9 cellular contexts compared by ENCODE assay signal in genomic region chr10:17023386-17024298, GRCh38.
DNase-seq lines count a peak whose midpoint lies in the region; ATAC-seq and TF ChIP-seq lines count a peak whose summit lies in the region.
"Had no signal": no experiment of that assay in that cellular context is flagged by ENCODE, and none has a peak within 500 bp of the region (broad histone marks: within the 10 kb centered on the region; RNA-seq: fewer than 3 reads in every experiment).

No MANE protein-coding gene starts in this region.

- H3K9me3 ChIP-seq in right atrium auricular region, result no peaks in the 10 kb centered on the region

- H3K4me1 ChIP-seq in right atrium auricular region, result peaks cover 0 to 36% of the 10 kb centered on the region in 2 donors

- H3K27me3 Mint-ChIP-seq in activated naive CD8-positive, alpha-beta T cell, result no peaks in the 10 kb centered on the region

- no peaks in the 10 kb centered on the region for H3K36me3 ChIP-seq in right atrium auricular region

- H3K36me3 Mint-ChIP-seq in activated naive CD8-positive, alpha-beta T cell, result peaks cover 3% of the 10 kb centered on the region

- in situ Hi-C loops in SK-MEL-5 (cut with HindIII; ENCODE audit: low pct_unique_long_range_greater_than_20kb, low sequenced_read_pairs), result no loop called here

- H3K4me3 ChIP-seq in right atrium auricular region, result no peak overlapping the region

- H3K4me3 Mint-ChIP-seq in activated naive CD8-positive, alpha-beta T cell, result peak overlapping the region; percentile 84

- ATAC-seq in HG03159 (IDR thresholded peaks at IDR 0.05; ENCODE audit: unreplicated experiment), result peak; percentile 93

- peak overlapping the region; percentile 99 for H3K27ac Mint-ChIP-seq in activated naive CD8-positive, alpha-beta T cell

- DNase-seq in DMS 273 (lab: John Stamatoyannopoulos, UW; ENCODE audit: unreplicated experiment) (peak; percentile 13), DMS 273 treated with DMSO at 0.1 percent for 48 hours (lab: John Stamatoyannopoulos, UW) (no peak), SK-MEL-5 (ENCODE audit: low read depth, low spot score) (peak; percentile 75), right atrium auricular region (ENCODE audit: low spot score) (peak; percentile 87), amygdala (lab: John Stamatoyannopoulos, UW) (no peak)
- DNase-seq in stimulated activated CD4-positive, alpha-beta T cell treated with anti-CD3 and anti-CD28 coated beads, Interleukin-15, amount 100 ng/mL, for 24 hours, result peak; percentile 82

- no peaks in the 10 kb centered on the region for H3K9me3 Mint-ChIP-seq in activated naive CD8-positive, alpha-beta T cell (ENCODE audit: low read depth)

- no peaks in the 10 kb centered on the region for H3K27me3 ChIP-seq in right atrium auricular region

- H3K27ac ChIP-seq in right atrium auricular region, result peak overlapping the region; percentile 30 to 75
- H3K27ac ChIP-seq: 22Rv1 had no signal

- no peak for TF ChIP-seq CTCF in right atrium auricular region (IDR thresholded peaks at IDR 0.05)

- peaks cover 67% of the 10 kb centered on the region for H3K4me1 Mint-ChIP-seq in activated naive CD8-positive, alpha-beta T cell (ENCODE audit: low read depth)

Comparison
In these comparisons a context has a peak if more than half of its experiments do, and no peak if none do; other contexts are left out.
1. DNase-seq: peak in DMS 273 (single experiment), SK-MEL-5 (single experiment), right atrium auricular region (single experiment) and stimulated activated CD4-positive, alpha-beta T cell treated with anti-CD3 and anti-CD28 coated beads, Interleukin-15, amount 100 ng/mL, for 24 hours (single experiment); none in DMS 273 treated with DMSO at 0.1 percent for 48 hours (single experiment) and amygdala (0 of 56).